ENCODE assay signal across 16 cellular contexts in genomic region chr6:144195671-144196070, GRCh38. TPM values are rescaled to one million over a fixed set of nuclear protein-coding genes. Genes with fewer than 3 reads are reported as not detected.
DNase-seq lines count a peak whose midpoint lies in the region; ATAC-seq and TF ChIP-seq lines count a peak whose summit lies in the region.
"Had no signal": no experiment of that assay in that cellular context is flagged by ENCODE, and none has a peak within 500 bp of the region (broad histone marks: within the 10 kb centered on the region; RNA-seq: fewer than 3 reads in every experiment).

No MANE protein-coding gene starts in this region.

- TF ChIP-seq EP300 in suprapubic skin (IDR thresholded peaks at IDR 0.05) = no peak

- H3K27ac ChIP-seq in suprapubic skin = peak overlapping the region; percentile 27
- H3K27ac ChIP-seq: 22Rv1, heart right ventricle had no signal

- ATAC-seq in GM21825 (IDR thresholded peaks at IDR 0.05; ENCODE audit: unreplicated experiment) = no peak
- ATAC-seq: heart right ventricle; stimulated activated naive CD8-positive, alpha-beta T cell treated with anti-CD3 and anti-CD28 coated beads, Interleukin-15, Interleukin-2, amounts not matched to agents 100 U/mL and 50 U/mL, for 24 hours had no signal

- TF ChIP-seq POLR2A in suprapubic skin (IDR thresholded peaks at IDR 0.05) = no peak
- no peak for TF ChIP-seq POLR2A in erythroblast (IDR thresholded peaks at IDR 0.05; ENCODE audit: low read length)

- no peaks in the 10 kb centered on the region for H3K9me3 ChIP-seq in suprapubic skin
- H3K9me3 ChIP-seq in BE2C = no peaks in the 10 kb centered on the region
- H3K9me3 ChIP-seq: MG63 had no signal

- DNase-seq in DMS53 (lab: John Stamatoyannopoulos, UW) = peak; percentile 11
- DNase-seq in DMS53 treated with DMSO at 0.1 percent for 48 hours (lab: John Stamatoyannopoulos, UW; ENCODE audit: unreplicated experiment) = no peak
- peak; percentile 18 for DNase-seq in RPMI7951 (ENCODE audit: low read depth)
- DNase-seq in fibroblast of peridontal ligament (ENCODE audit: extremely low read depth) = peak; percentile 64
- no peak for DNase-seq in suprapubic skin (ENCODE audit: low spot score in 2 of 2)
- DNase-seq in erythroblast (lab: John Stamatoyannopoulos, UW) = no peak
- no peak for DNase-seq in BE2C
- DNase-seq: activated CD4-positive, alpha-beta T cell treated with anti-CD3 and anti-CD28 coated beads, Interleukin-2, amount 50 U/mL, for 1 hour; activated T-cell treated with anti-CD3 and anti-CD28 coated beads, Interleukin-2, amount 50 U/mL, for 1 hour; heart right ventricle; MG63; NCI-H2081; SHP77; stimulated activated naive CD8-positive, alpha-beta T cell treated with anti-CD3 and anti-CD28 coated beads, Interleukin-15, Interleukin-2, amounts not matched to agents 100 U/mL and 50 U/mL, for 24 hours had no signal

- peaks cover 7% of the 10 kb centered on the region for H3K4me1 ChIP-seq in suprapubic skin
- H3K4me1 ChIP-seq in BE2C = no peaks in the 10 kb centered on the region

- H3K27me3 ChIP-seq in suprapubic skin = no peaks in the 10 kb centered on the region
- no peaks in the 10 kb centered on the region for H3K27me3 ChIP-seq in BE2C
- H3K27me3 ChIP-seq: heart right ventricle, MG63 had no signal

- H3K4me3 ChIP-seq in suprapubic skin = no peak overlapping the region
- H3K4me3 ChIP-seq in BE2C (ENCODE audit: low read depth, low read length) = no peak overlapping the region
- H3K4me3 ChIP-seq: heart right ventricle, MG63 had no signal

- WGBS in suprapubic skin = 40% methylated on average over 3 of the region's 3 CpGs

- TF ChIP-seq CTCF in suprapubic skin (IDR thresholded peaks at IDR 0.05) = no peak
- no peak for TF ChIP-seq CTCF in BE2C (IDR thresholded peaks at IDR 0.05; ENCODE audit: low read depth, low read length)

- H3K36me3 ChIP-seq in suprapubic skin (no peaks in the 10 kb centered on the region), BE2C (no peaks in the 10 kb centered on the region)
- H3K36me3 ChIP-seq: heart right ventricle, MG63 had no signal

RNA-seq across cellular contexts. Expression of gene STX11, which starts 45.4 kb away (rescaled TPM):
- total RNA-seq in RPMI7951 (2014; rRNA removed; shearing (Covaris generic)) = 0.96 and 2.0 TPM in 2 replicates
- 10 to 100 TPM; 12.4 to 28.2 (median 17.3) TPM for total RNA-seq in suprapubic skin
- polyA plus RNA-seq in BE2C (2012; ENCODE audit: insufficient read depth, insufficient read length, low read depth) = not detected

Comparison
In these comparisons a context has a peak if more than half of its experiments do, and no peak if none do; other contexts are left out.
1. DNase-seq: peak in DMS53 (single experiment), RPMI7951 (single experiment) and fibroblast of peridontal ligament (single experiment); none in DMS53 treated with DMSO at 0.1 percent for 48 hours (single experiment), suprapubic skin (0 of 2), erythroblast (0 of 2) and BE2C (single experiment).